ENCODE assay signal across 8 cellular contexts in the genomic region with DNA sequence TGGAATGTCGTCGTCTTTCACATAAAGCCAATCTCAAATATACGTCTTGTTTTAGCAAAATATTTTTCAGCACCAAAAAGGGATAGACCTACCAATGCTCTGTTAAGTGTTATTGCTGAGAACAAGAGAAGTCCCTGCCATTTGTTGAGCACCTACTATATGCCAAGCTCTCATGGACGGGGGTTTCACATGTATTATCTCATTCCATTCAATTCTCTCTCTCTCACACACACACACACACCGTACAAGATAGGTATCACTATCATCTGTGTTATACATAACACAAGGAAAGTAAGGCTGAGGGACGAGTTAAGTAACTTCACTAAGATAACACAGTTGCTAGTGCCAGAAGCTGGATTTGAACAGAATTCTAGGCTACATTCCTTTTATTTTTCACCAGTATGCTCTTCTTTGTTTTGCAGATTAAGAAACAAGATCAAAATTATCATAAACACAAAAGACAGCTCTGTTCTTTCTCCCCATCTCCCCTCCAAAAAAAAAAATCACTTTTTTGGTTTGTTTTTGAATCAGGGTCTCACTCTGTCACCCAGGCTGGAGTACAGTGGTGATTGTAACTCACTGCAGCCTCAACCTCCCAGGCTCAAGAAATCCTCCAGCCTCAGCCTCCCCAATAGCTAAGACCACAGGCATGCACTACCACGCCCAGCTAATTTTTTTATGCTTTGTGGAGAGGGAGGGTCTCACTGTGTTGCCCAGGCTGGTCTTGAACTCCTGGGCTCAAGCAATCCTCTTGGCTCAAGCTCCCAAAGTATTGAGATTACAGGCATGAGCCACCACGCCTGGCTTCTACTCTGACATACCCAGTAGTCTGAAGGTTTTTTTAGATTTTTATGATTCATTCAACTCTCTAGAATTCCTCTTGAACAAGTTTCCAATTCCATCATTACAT. TPM values are rescaled to one million over a fixed set of nuclear protein-coding genes. Genes with fewer than 3 reads are reported as not detected.
A peak's percentile ranks its signal among the peaks of the same experiment; 100 is the strongest.
DNase-seq lines count a peak whose midpoint lies in the region; ATAC-seq, FAIRE-seq and TF ChIP-seq lines count a peak whose summit lies in the region.

No MANE protein-coding gene starts in this region.

- H3K27ac ChIP-seq in keratinocyte (ENCODE audit: control insufficient read depth, insufficient read depth, low read length) (no peak overlapping the region), thoracic aorta (no peak overlapping the region)

- H3K9me1 ChIP-seq in keratinocyte (ENCODE audit: control insufficient read depth, extremely low read depth, insufficient read depth, low read length) = no peaks in the 10 kb centered on the region

- no peak for FAIRE-seq in keratinocyte (lab: Jason Lieb, UNC)

- H3K9me3 Mint-ChIP-seq in activated T-cell treated with anti-CD3 and anti-CD28 coated beads, Interleukin-2, amount 50 U/mL, for 72 hours = no peaks in the 10 kb centered on the region
- H3K9me3 Mint-ChIP-seq in activated naive CD8-positive, alpha-beta T cell treated with anti-CD3 and anti-CD28 coated beads for 36 hours = no peaks in the 10 kb centered on the region

- peak overlapping the region in 1 of 3 experiments; percentile 96 for H3K4me3 ChIP-seq in keratinocyte (ENCODE audit: control insufficient read depth in 2 of 3, extremely low read depth in 1 of 3, insufficient read depth in 2 of 3, low read depth in 1 of 3, low read length in 3 of 3)
- H3K4me3 ChIP-seq in thoracic aorta = peak overlapping the region; percentile 89

- peak overlapping the region; percentile 91 to 97 for H3K4me3 Mint-ChIP-seq in activated T-cell treated with anti-CD3 and anti-CD28 coated beads, Interleukin-2, amount 50 U/mL, for 72 hours
- peak overlapping the region; percentile 91 for H3K4me3 Mint-ChIP-seq in activated naive CD8-positive, alpha-beta T cell treated with anti-CD3 and anti-CD28 coated beads for 36 hours

- TF ChIP-seq CTCF in keratinocyte (optimal IDR thresholded peaks at IDR 0.05 in 1 of 3, IDR thresholded peaks at IDR 0.05 in 1 of 3, conservative IDR thresholded peaks at IDR 0.05 in 1 of 3; ENCODE audit: extremely low read depth in 1 of 3, insufficient read depth in 2 of 3, low read length in 3 of 3) = no peak
- TF ChIP-seq CTCF in thoracic aorta (IDR thresholded peaks at IDR 0.05) = no peak

- H3K79me2 ChIP-seq in keratinocyte (ENCODE audit: control insufficient read depth, insufficient read depth, low read length) = peaks cover 39% of the 10 kb centered on the region

- H3K36me3 Mint-ChIP-seq in activated T-cell treated with anti-CD3 and anti-CD28 coated beads, Interleukin-2, amount 50 U/mL, for 72 hours (ENCODE audit: insufficient read depth in 2 of 2) = peaks cover 0 to 2% of the 10 kb centered on the region in 2 donors
- H3K36me3 Mint-ChIP-seq in activated naive CD8-positive, alpha-beta T cell treated with anti-CD3 and anti-CD28 coated beads for 36 hours = no peaks in the 10 kb centered on the region

- peaks cover 0 to 6% of the 10 kb centered on the region in 2 experiments for H3K36me3 ChIP-seq in keratinocyte (ENCODE audit: control insufficient read depth in 2 of 2, extremely low read depth in 1 of 2, insufficient read depth in 2 of 2, low read length in 2 of 2)
- H3K36me3 ChIP-seq in thoracic aorta = no peaks in the 10 kb centered on the region

- H3K4me1 Mint-ChIP-seq in activated T-cell treated with anti-CD3 and anti-CD28 coated beads, Interleukin-2, amount 50 U/mL, for 72 hours (ENCODE audit: low read depth) = peaks cover 39% of the 10 kb centered on the region
- H3K4me1 Mint-ChIP-seq in activated naive CD8-positive, alpha-beta T cell treated with anti-CD3 and anti-CD28 coated beads for 36 hours = peaks cover 29% of the 10 kb centered on the region

- H3K9ac ChIP-seq in keratinocyte (ENCODE audit: control insufficient read depth, extremely low read depth, insufficient read depth, low read length) = no peak overlapping the region

- H4K20me1 ChIP-seq in keratinocyte (ENCODE audit: control insufficient read depth, extremely low read depth, insufficient read depth, low read length) = no peaks in the 10 kb centered on the region

- no peak for ATAC-seq in activated T-cell treated with anti-CD3 and anti-CD28 coated beads, Interleukin-2, amount 50 U/mL, for 72 hours (replicated peaks in 1 of 2)
- ATAC-seq in thoracic aorta (ENCODE audit: insufficient number of reproducible peaks, low FRiP score, low read depth) (no peak), HG03135 (IDR thresholded peaks at IDR 0.05; ENCODE audit: unreplicated experiment) (no peak)

- H3K27me3 ChIP-seq in keratinocyte (ENCODE audit: control insufficient read depth, extremely low read depth, insufficient read depth, low read length) (no peaks in the 10 kb centered on the region), thoracic aorta (replicated peaks; ENCODE audit: insufficient read depth) (no peaks in the 10 kb centered on the region)

- H3K27me3 Mint-ChIP-seq in activated T-cell treated with anti-CD3 and anti-CD28 coated beads, Interleukin-2, amount 50 U/mL, for 72 hours (ENCODE audit: low read depth) = peaks cover 16% of the 10 kb centered on the region
- H3K27me3 Mint-ChIP-seq in activated naive CD8-positive, alpha-beta T cell treated with anti-CD3 and anti-CD28 coated beads for 36 hours = peaks cover 10% of the 10 kb centered on the region

- peak overlapping the region; percentile 73 for H3K4me2 ChIP-seq in keratinocyte (ENCODE audit: control insufficient read depth, extremely low read depth, insufficient read depth, low read depth, low read length)

- dilution Hi-C loops in keratinocyte (cut with MboI; ENCODE audit: extremely low pct_ligation_motif_present, low sequenced_read_pairs) = no loop called here

- H3K9me3 ChIP-seq in keratinocyte (ENCODE audit: control insufficient read depth, low read depth, low read length) = no peaks in the 10 kb centered on the region
- no peaks in the 10 kb centered on the region for H3K9me3 ChIP-seq in thoracic aorta

- peak overlapping the region; percentile 85 for H3K27ac Mint-ChIP-seq in activated T-cell treated with anti-CD3 and anti-CD28 coated beads, Interleukin-2, amount 50 U/mL, for 72 hours
- peak overlapping the region; percentile 38 for H3K27ac Mint-ChIP-seq in activated naive CD8-positive, alpha-beta T cell treated with anti-CD3 and anti-CD28 coated beads for 36 hours

- H3K4me1 ChIP-seq in keratinocyte (ENCODE audit: control insufficient read depth, extremely low read depth, insufficient read depth, low read length) (peaks cover 21% of the 10 kb centered on the region), thoracic aorta (ENCODE audit: control insufficient read depth in 1 of 2, low read depth in 2 of 2) (peaks cover 5 to 15% of the 10 kb centered on the region in 2 donors)

- no peak for DNase-seq in activated T-cell treated with anti-CD3 and anti-CD28 coated beads, Interleukin-2, amount 50 U/mL, for 72 hours
- DNase-seq in activated T-cell treated with anti-CD3 and anti-CD28 coated beads, Interleukin-2, amount 50 U/mL, for 1 hour = no peak
- DNase-seq in activated naive CD8-positive, alpha-beta T cell treated with anti-CD3 and anti-CD28 coated beads for 36 hours = no peak
- no peak for DNase-seq in keratinocyte (ENCODE audit: low read depth, low spot score)
- DNase-seq in thoracic aorta (ENCODE audit: low spot score) = no peak
- DNase-seq in DMS153 (lab: John Stamatoyannopoulos, UW) = no peak
- no peak for DNase-seq in GM19238 (ENCODE audit: insufficient read length, low spot score)

- peak overlapping the region; percentile 16 for H2AFZ ChIP-seq in keratinocyte (ENCODE audit: control insufficient read depth, low read length)

RNA-seq across cellular contexts. Expression of gene ARHGAP18, which starts 1.0 kb away (rescaled TPM):
- 1 to 10 TPM; 2.7 to 3.9 TPM for total RNA-seq in activated T-cell treated with anti-CD3 and anti-CD28 coated beads, Interleukin-2, amount 50 U/mL, for 72 hours
- total RNA-seq in activated naive CD8-positive, alpha-beta T cell treated with anti-CD3 and anti-CD28 coated beads for 36 hours = 1 to 10 TPM; 7.0 to 8.9 TPM
- 7.1 to 22.0 TPM (median 17.7 TPM) in 3 replicates for polyA plus RNA-seq in keratinocyte
- polyA plus RNA-seq in keratinocyte (2011; ENCODE audit: low read depth) = 2.6 TPM
- 8.0 and 12.3 TPM in 2 replicates for polyA plus RNA-seq in keratinocyte (2011; cell fraction: cytosol; rRNA removed)
- 6.6 and 7.7 TPM in 2 replicates for polyA plus RNA-seq in keratinocyte (2011; cell fraction: nucleus; rRNA removed)
- polyA plus RNA-seq in keratinocyte (2012; ENCODE audit: low replicate concordance) = 2.5 and 24.4 TPM in 2 replicates
- 6.2 to 21.2 TPM (median 11.5 TPM) in 3 replicates for polyA minus RNA-seq in keratinocyte
- polyA minus RNA-seq in keratinocyte (2011; cell fraction: cytosol; rRNA and poly(A)+ RNA removed) = 11.3 TPM
- polyA minus RNA-seq in keratinocyte (2011; cell fraction: nucleus; rRNA and poly(A)+ RNA removed) = 10.1 and 18.2 TPM in 2 replicates
- 10 to 100 TPM; 24.8 to 37.0 TPM for total RNA-seq in thoracic aorta
